In genomic region chr3:4849739-4850138, GRCh38 we compare ENCODE assay signal across 15 cellular contexts.
DNase-seq lines count a peak whose midpoint lies in the region; ATAC-seq and TF ChIP-seq lines count a peak whose summit lies in the region.
"Had no signal": no experiment of that assay in that cellular context is flagged by ENCODE, and none has a peak within 500 bp of the region (broad histone marks: within the 10 kb centered on the region; RNA-seq: fewer than 3 reads in every experiment).

No MANE protein-coding gene starts in this region.

- no peak for TF ChIP-seq CTCF in activated B cell treated with CpG ODN at 0.5 μM for 24 hours (IDR thresholded peaks at IDR 0.05)

- no peak for ATAC-seq in stimulated activated naive CD8-positive, alpha-beta T cell treated with anti-CD3 and anti-CD28 coated beads, Interleukin-15, Interleukin-2, amounts not matched to agents 100 U/mL and 50 U/mL, for 24 hours
- ATAC-seq in activated B cell treated with CpG ODN at 0.5 μM for 24 hours (ENCODE audit: low read depth) = peak; percentile 28
- no peak for ATAC-seq in GM21515 (IDR thresholded peaks at IDR 0.05; ENCODE audit: unreplicated experiment)
- ATAC-seq: GM23338, left ventricle myocardium superior, Right ventricle myocardium inferior had no signal

- H3K27me3 Mint-ChIP-seq in stimulated activated naive CD8-positive, alpha-beta T cell treated with anti-CD3 and anti-CD28 coated beads, Interleukin-15, Interleukin-2, amounts not matched to agents 100 ng/mL and 50 ng/mL, for 24 hours = no peaks in the 10 kb centered on the region
- H3K27me3 Mint-ChIP-seq in activated B cell treated with CpG ODN at 0.5 μM for 24 hours (no peaks in the 10 kb centered on the region), immature natural killer cell (ENCODE audit: low read depth in 3 of 3) (peaks cover 0 to 14% (median 11%) of the 10 kb centered on the region in 3 donors)

- peaks cover 37% of the 10 kb centered on the region for H3K36me3 Mint-ChIP-seq in stimulated activated naive CD8-positive, alpha-beta T cell treated with anti-CD3 and anti-CD28 coated beads, Interleukin-15, Interleukin-2, amounts not matched to agents 100 ng/mL and 50 ng/mL, for 24 hours (ENCODE audit: low read depth)
- H3K36me3 Mint-ChIP-seq in activated B cell treated with CpG ODN at 0.5 μM for 24 hours (ENCODE audit: low read depth) = peaks cover 21% of the 10 kb centered on the region
- H3K36me3 Mint-ChIP-seq in immature natural killer cell = peaks cover 0 to 13% (median 3%) of the 10 kb centered on the region in 3 donors

- CTCF ChIA-PET in activated B cell treated with CpG ODN at 0.5 μM for 24 hours (lab: Charles Lee) = interaction anchor here (0.9 to 1.3 kb wide), 2 partner anchors 130 to 134 kb away, joined by 3 read pairs; no protein-coding TSS in a partner anchor

- H3K4me3 Mint-ChIP-seq in stimulated activated naive CD8-positive, alpha-beta T cell treated with anti-CD3 and anti-CD28 coated beads, Interleukin-15, Interleukin-2, amounts not matched to agents 100 ng/mL and 50 ng/mL, for 24 hours = peak overlapping the region; percentile 69
- H3K4me3 Mint-ChIP-seq in activated B cell treated with CpG ODN at 0.5 μM for 24 hours = peak overlapping the region; percentile 54
- peak overlapping the region in 4 of 5 donors; percentile 34 to 82 (median 57) for H3K4me3 Mint-ChIP-seq in immature natural killer cell
- H3K4me3 Mint-ChIP-seq: GM23338, nephron had no signal

- POLR2A ChIA-PET in activated B cell treated with CpG ODN at 0.5 μM for 24 hours (lab: Charles Lee) = interaction anchor here (0.6 to 5.8 kb wide), 10 partner anchors 12 to 163 kb away, joined by 3 to 68 read pairs (median 14); partner anchors contain the start of gene BHLHE40

- peaks cover 96% of the 10 kb centered on the region for H3K4me1 Mint-ChIP-seq in stimulated activated naive CD8-positive, alpha-beta T cell treated with anti-CD3 and anti-CD28 coated beads, Interleukin-15, Interleukin-2, amounts not matched to agents 100 ng/mL and 50 ng/mL, for 24 hours (ENCODE audit: low read depth)
- H3K4me1 Mint-ChIP-seq in activated B cell treated with CpG ODN at 0.5 μM for 24 hours (peaks cover 73% of the 10 kb centered on the region), immature natural killer cell (peaks cover 78 to 95% of the 10 kb centered on the region in 2 donors)

- H3K27ac Mint-ChIP-seq in stimulated activated naive CD8-positive, alpha-beta T cell treated with anti-CD3 and anti-CD28 coated beads, Interleukin-15, Interleukin-2, amounts not matched to agents 100 ng/mL and 50 ng/mL, for 24 hours = peak overlapping the region; percentile 99
- peak overlapping the region; percentile 90 for H3K27ac Mint-ChIP-seq in activated B cell treated with CpG ODN at 0.5 μM for 24 hours
- H3K27ac Mint-ChIP-seq in immature natural killer cell = peak overlapping the region; percentile 90 to 99 (median 98)
- H3K27ac Mint-ChIP-seq: GM23338 had no signal

- H3K9me3 Mint-ChIP-seq in stimulated activated naive CD8-positive, alpha-beta T cell treated with anti-CD3 and anti-CD28 coated beads, Interleukin-15, Interleukin-2, amounts not matched to agents 100 ng/mL and 50 ng/mL, for 24 hours = no peaks in the 10 kb centered on the region
- H3K9me3 Mint-ChIP-seq in activated B cell treated with CpG ODN at 0.5 μM for 24 hours (no peaks in the 10 kb centered on the region), immature natural killer cell (peaks cover 0 to 2% (median 0%) of the 10 kb centered on the region in 6 donors)
- H3K9me3 Mint-ChIP-seq: GM23338, nephron had no signal

- no peak for DNase-seq in stimulated activated naive CD8-positive, alpha-beta T cell treated with anti-CD3 and anti-CD28 coated beads, Interleukin-15, Interleukin-2, amounts not matched to agents 100 U/mL and 50 U/mL, for 24 hours
- DNase-seq in activated B cell treated with CpG ODN at 0.5 μM for 24 hours (no peak), immature natural killer cell (no peak), NCI-H345 treated with DMSO at 0.1 percent for 48 hours (lab: John Stamatoyannopoulos, UW; ENCODE audit: unreplicated experiment) (no peak), activated gamma-delta T cell treated with Interleukin-2 at 50 U/mL for 16 hours (no peak)
- DNase-seq: AML-193, foreskin fibroblast, left ventricle myocardium superior, MM.1S, upper lobe of left lung had no signal

- intact Hi-C loops in activated B cell treated with CpG ODN at 0.5 μM for 24 hours (cut with micrococcal nuclease) = loop anchor here (1.0 kb wide), 2 partner anchors 18 to 131 kb away; no protein-coding TSS in a partner anchor
